In the genomic region with DNA sequence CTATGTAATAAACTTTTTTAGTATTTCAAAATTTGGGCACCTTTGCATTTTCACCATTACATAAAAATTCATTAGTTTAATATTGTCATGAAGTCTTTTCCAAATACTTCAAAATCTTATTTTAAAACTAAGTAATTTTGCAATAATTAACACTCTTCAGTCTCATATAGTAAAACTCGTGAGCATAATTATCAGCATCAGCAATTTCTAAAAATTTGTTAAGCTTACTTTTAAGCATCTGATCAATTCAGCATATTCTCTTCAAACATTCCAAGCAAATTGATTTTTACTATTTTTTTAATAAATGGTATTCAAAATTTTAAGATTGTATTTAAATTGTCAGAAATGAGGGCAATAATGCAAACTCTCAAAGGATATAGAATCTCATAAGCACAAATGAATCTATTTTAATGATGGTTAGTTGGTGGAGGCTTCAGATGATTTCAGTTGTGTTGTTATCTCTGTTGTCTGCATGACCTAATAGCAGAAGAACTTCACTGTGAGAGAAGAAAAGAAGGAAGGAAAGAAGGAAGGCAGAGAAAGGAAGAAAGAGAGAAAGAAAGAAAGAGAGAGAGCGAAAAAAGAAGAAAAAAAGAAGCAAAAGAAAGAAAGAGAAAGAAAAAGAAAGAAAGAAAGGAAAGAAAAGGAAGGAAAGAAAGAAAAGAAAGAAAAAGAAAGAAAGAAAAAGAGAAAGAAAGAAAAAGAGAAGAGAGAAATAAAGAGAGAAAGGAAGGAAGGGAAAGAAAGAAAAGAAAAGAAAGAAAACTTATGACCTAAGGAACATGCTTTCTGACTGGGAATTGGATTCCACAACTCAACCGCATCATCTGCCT, we compare ENCODE assay signal across 24 cellular contexts.
"Had no signal": no experiment of that assay in that cellular context is flagged by ENCODE, and none has a peak within 500 bp of the region (broad histone marks: within the 10 kb centered on the region; RNA-seq: fewer than 3 reads in every experiment).

No MANE protein-coding gene starts in this region.

- H3K36me3 ChIP-seq: Peyer's patch, SJSA1, WERI-Rb-1 had no signal

- H3K27me3 Mint-ChIP-seq: activated CD8-positive, alpha-beta memory T cell treated with anti-CD3 and anti-CD28 coated beads, Interleukin-2, amount 10 ng/mL, durations not matched to agents 7 days and 5 days; activated naive CD4-positive, alpha-beta T cell treated with anti-CD3 and anti-CD28 coated beads, Interleukin-2, amount 50 U/mL, for 24 hours; activated T-cell treated with anti-CD3 and anti-CD28 coated beads, Interleukin-2, amount 50 U/mL, for 24 hours; central memory CD8-positive, alpha-beta T cell had no signal

- H3K4me3 ChIP-seq: Peyer's patch, SJSA1 had no signal

- H3K9me3 ChIP-seq: Peyer's patch had no signal

- H3K36me3 Mint-ChIP-seq: activated CD8-positive, alpha-beta memory T cell treated with anti-CD3 and anti-CD28 coated beads, Interleukin-2, amount 10 ng/mL, durations not matched to agents 7 days and 5 days; activated naive CD4-positive, alpha-beta T cell treated with anti-CD3 and anti-CD28 coated beads, Interleukin-2, amount 50 U/mL, for 24 hours; brain had no signal

- H3K4me1 Mint-ChIP-seq: activated CD8-positive, alpha-beta memory T cell treated with anti-CD3 and anti-CD28 coated beads, Interleukin-2, amount 10 ng/mL, durations not matched to agents 7 days and 5 days; activated naive CD4-positive, alpha-beta T cell treated with anti-CD3 and anti-CD28 coated beads, Interleukin-2, amount 50 U/mL, for 24 hours; central memory CD8-positive, alpha-beta T cell had no signal

- ATAC-seq: activated CD4-positive, CD25-positive, alpha-beta regulatory T cell treated with anti-CD3 and anti-CD28 coated beads, Interleukin-2, amount 50 U/mL, for 24 hours; activated CD8-positive, alpha-beta memory T cell treated with anti-CD3 and anti-CD28 coated beads, Interleukin-2, amount 10 ng/mL, durations not matched to agents 7 days and 5 days had no signal

- H3K27ac ChIP-seq: Peyer's patch, SJSA1, WERI-Rb-1 had no signal

- H3K4me3 Mint-ChIP-seq: activated CD8-positive, alpha-beta memory T cell treated with anti-CD3 and anti-CD28 coated beads, Interleukin-2, amount 10 ng/mL, durations not matched to agents 7 days and 5 days; activated naive CD4-positive, alpha-beta T cell treated with anti-CD3 and anti-CD28 coated beads, Interleukin-2, amount 50 U/mL, for 24 hours; activated T-cell treated with anti-CD3 and anti-CD28 coated beads, Interleukin-2, amount 50 U/mL, for 24 hours; activated T-helper 1 cell treated with anti-CD3 and anti-CD28 coated beads, Interleukin-12 subunit alpha, Interleukin-12 subunit beta, Interleukin-2, Interleukin-4 antibody, amounts not matched to agents 30 ng/mL and 10 ng/mL and 1 ng/mL, durations not matched to agents 14 hours and 24 hours and 36 hours; brain; central memory CD8-positive, alpha-beta T cell had no signal

- H3K4me1 ChIP-seq: Peyer's patch, SJSA1 had no signal

- H3K27me3 ChIP-seq: Peyer's patch, SJSA1 had no signal

- DNase-seq: activated CD4-positive, alpha-beta T cell treated with anti-CD3 and anti-CD28 coated beads for 4 hours; activated CD8-positive, alpha-beta memory T cell treated with anti-CD3 and anti-CD28 coated beads, Interleukin-2, amount 10 ng/mL, durations not matched to agents 7 days and 5 days; activated effector memory CD4-positive, alpha-beta T cell treated with Interleukin-2 at 50 U/mL for 16 hours; activated naive CD4-positive, alpha-beta T cell; activated T-cell treated with anti-CD3 and anti-CD28 coated beads, Interleukin-2, amount 50 U/mL, for 24 hours; amygdala; Karpas-422; MM.1S; NCI-H1105 treated with DMSO at 0.1 percent for 48 hours; NCI-H1436 treated with DMSO at 0.1 percent for 48 hours; NCI-H187; NCI-H2081 treated with DMSO at 0.1 percent for 48 hours; NCI-H446; NCI-H524; Peyer's patch; SHP77; T-helper 1 cell; WERI-Rb-1 had no signal

- H3K27ac Mint-ChIP-seq: activated CD8-positive, alpha-beta memory T cell treated with anti-CD3 and anti-CD28 coated beads, Interleukin-2, amount 10 ng/mL, durations not matched to agents 7 days and 5 days; activated naive CD4-positive, alpha-beta T cell treated with anti-CD3 and anti-CD28 coated beads, Interleukin-2, amount 50 U/mL, for 24 hours; activated T-cell treated with anti-CD3 and anti-CD28 coated beads, Interleukin-2, amount 50 U/mL, for 24 hours; activated T-helper 1 cell treated with anti-CD3 and anti-CD28 coated beads, Interleukin-12 subunit alpha, Interleukin-12 subunit beta, Interleukin-2, Interleukin-4 antibody, amounts not matched to agents 30 ng/mL and 10 ng/mL and 1 ng/mL, durations not matched to agents 14 hours and 24 hours and 36 hours; brain had no signal

- H3K9me3 Mint-ChIP-seq: activated T-cell treated with anti-CD3 and anti-CD28 coated beads, Interleukin-2, amount 50 U/mL, for 24 hours had no signal
